26 cellular contexts compared by ENCODE assay signal in the genomic region with DNA sequence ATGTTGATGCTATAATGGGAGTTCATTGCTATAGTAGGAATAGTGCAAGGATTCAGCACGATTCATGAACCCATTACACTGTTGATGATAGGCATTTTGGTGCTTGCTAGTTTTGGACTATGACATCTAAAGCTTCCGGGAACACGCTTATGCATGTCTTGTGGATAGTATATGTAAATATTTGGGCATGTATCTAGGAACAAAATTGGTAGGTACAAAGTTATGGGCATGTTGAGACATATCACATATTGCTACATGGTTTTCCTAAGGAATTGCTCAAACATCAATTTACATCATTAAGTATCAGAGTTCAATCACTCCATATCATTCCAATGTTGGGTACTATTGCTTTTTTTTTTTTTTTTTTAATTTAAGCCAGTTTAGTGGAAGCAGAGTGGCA.
"Had no signal": no experiment of that assay in that cellular context is flagged by ENCODE, and none has a peak within 500 bp of the region (broad histone marks: within the 10 kb centered on the region; RNA-seq: fewer than 3 reads in every experiment).

No MANE protein-coding gene starts in this region.

- H3K4me3 ChIP-seq: colonic mucosa, esophagus squamous epithelium, gastrocnemius medialis, heart right ventricle, left lung, lower lobe of right lung, mucosa of descending colon had no signal

- H3K9me3 ChIP-seq: colonic mucosa, gastrocnemius medialis, left lung had no signal

- H3K36me3 ChIP-seq: colonic mucosa, esophagus squamous epithelium, gastrocnemius medialis, heart right ventricle, left lung, lower lobe of right lung had no signal

- H3K27ac Mint-ChIP-seq: dendritic cell treated with granulocyte-macrophage colony-stimulating factor and Interleukin-4, amounts not matched to agents 40 ng/mL and 50 ng/mL, for 4 days; effector memory CD8-positive, alpha-beta T cell; endodermal cell; mesothelial cell of epicardium; naive B cell; naive thymus-derived CD8-positive, alpha-beta T cell had no signal

- FAIRE-seq: islet of Langerhans had no signal

- DNase-seq: colonic mucosa; cortex of kidney; effector CD8-positive, alpha-beta T cell; effector memory CD8-positive, alpha-beta T cell; endodermal cell; erythroblast; esophagus squamous epithelium; foreskin fibroblast; gastrocnemius medialis; glutamatergic neuron; heart right ventricle; hippocampal formation; kidney; kidney glomerular epithelial cell; left cardiac atrium; left lung; left ventricle myocardium superior; lower lobe of right lung; mesenchymal stem cell; mucosa of descending colon; naive B cell; naive thymus-derived CD8-positive, alpha-beta T cell had no signal

- H3K4me1 Mint-ChIP-seq: endodermal cell; mesothelial cell of epicardium; naive B cell; naive thymus-derived CD8-positive, alpha-beta T cell had no signal

- H3K27ac ChIP-seq: colonic mucosa, esophagus squamous epithelium, gastrocnemius medialis, heart right ventricle, left lung, lower lobe of right lung had no signal

- H3K9me3 Mint-ChIP-seq: dendritic cell treated with granulocyte-macrophage colony-stimulating factor and Interleukin-4, amounts not matched to agents 40 ng/mL and 50 ng/mL, for 4 days; effector memory CD8-positive, alpha-beta T cell had no signal

- H3K27me3 ChIP-seq: colonic mucosa, gastrocnemius medialis had no signal

- ATAC-seq: effector memory CD8-positive, alpha-beta T cell; esophagus mucosa; gastrocnemius medialis; heart right ventricle; left cardiac atrium; left lung; left ventricle myocardium superior; lower lobe of right lung; mucosa of descending colon; naive thymus-derived CD8-positive, alpha-beta T cell had no signal

- H3K36me3 Mint-ChIP-seq: mesothelial cell of epicardium, naive B cell had no signal

- H3K4me1 ChIP-seq: colonic mucosa, esophagus squamous epithelium, gastrocnemius medialis, heart right ventricle, left lung, lower lobe of right lung had no signal

- H3K4me3 Mint-ChIP-seq: dendritic cell treated with granulocyte-macrophage colony-stimulating factor and Interleukin-4, amounts not matched to agents 40 ng/mL and 50 ng/mL, for 4 days; effector memory CD8-positive, alpha-beta T cell; endodermal cell; mesothelial cell of epicardium; naive B cell; naive thymus-derived CD8-positive, alpha-beta T cell had no signal
